ENCODE assay signal across 9 cellular contexts in the genomic region with DNA sequence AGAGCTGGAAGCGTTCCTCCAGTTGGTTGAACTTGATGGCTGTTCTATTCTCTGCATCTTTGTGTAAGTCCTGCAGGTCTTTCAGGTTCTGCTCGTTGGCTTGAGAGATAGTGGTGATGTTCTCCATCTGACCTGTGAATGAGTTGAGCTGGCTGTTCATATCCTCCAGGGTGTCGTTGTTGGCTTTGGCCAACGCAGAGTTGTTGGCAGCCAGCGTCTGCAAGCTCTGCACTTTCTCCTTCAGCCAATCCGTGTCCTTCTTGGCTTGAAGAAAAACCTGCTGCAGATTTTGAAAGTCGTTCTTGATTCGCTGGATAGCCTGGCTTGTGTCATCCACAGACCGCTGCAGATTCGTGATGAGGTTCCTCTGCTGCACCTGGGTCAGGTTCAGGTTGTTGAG.
"Had no signal": no experiment of that assay in that cellular context is flagged by ENCODE, and none has a peak within 500 bp of the region (broad histone marks: within the 10 kb centered on the region; RNA-seq: fewer than 3 reads in every experiment).

No MANE protein-coding gene starts in this region.

- H3K4me1 Mint-ChIP-seq: IgD-negative memory B cell had no signal

- DNase-seq: GM23248, GOT3, H7, HFFc6 had no signal

- ATAC-seq: HCT116, HepG2 had no signal

- H3K9ac ChIP-seq: GM23248 had no signal

- H3K9me3 ChIP-seq: HAP-1 had no signal

- H3K4me3 ChIP-seq: GM23248, HAP-1 had no signal

- H3K27ac Mint-ChIP-seq: HFFc6 had no signal

- H3K36me3 Mint-ChIP-seq: IgD-negative memory B cell had no signal

- H3K27ac ChIP-seq: GM23248, HL-60 had no signal

- H2AFZ ChIP-seq: GM23248 had no signal

- H3K4me1 ChIP-seq: HAP-1 had no signal

- H3K36me3 ChIP-seq: HAP-1 had no signal

- H3K4me3 Mint-ChIP-seq: HFFc6 had no signal
